In the genomic region with DNA sequence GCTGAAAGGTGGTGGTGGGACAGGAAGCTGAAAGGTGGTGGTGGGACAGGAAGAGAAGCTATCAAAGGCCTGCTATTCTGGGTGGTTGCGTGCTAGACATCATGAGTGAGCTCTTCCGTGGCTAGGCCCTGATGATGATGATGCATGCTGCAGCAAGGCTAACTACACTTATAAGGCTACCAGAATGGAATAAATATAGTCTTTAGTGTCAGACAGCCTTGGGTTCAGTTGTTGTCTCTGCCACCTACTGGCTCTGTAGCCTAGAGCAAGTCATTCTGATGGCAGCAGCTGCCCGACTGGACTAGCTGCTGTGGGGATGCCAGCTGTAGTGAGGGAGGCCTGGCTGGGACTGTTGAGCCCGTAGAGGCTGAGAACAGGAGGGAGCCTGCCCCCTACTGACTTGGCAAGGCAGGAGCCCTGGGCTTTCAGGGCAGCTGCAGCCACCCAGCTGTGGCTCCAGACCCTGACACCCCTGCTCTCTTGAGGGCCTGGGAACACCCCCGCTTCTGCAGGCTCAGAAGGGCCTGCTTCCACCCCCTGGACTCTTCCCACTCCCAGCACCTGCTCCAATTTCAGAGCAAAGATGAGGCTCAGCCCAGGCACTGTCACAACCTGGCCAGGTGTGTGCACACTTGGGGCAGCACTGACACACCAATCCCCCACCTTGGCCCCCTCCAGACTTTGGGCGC, we compare ENCODE assay signal across 8 cellular contexts. TPM values are rescaled to one million over a fixed set of nuclear protein-coding genes. Genes with fewer than 3 reads are reported as not detected.
A peak's percentile ranks its signal among the peaks of the same experiment; 100 is the strongest.
DNase-seq lines count a peak whose midpoint lies in the region; ATAC-seq lines count a peak whose summit lies in the region.

No MANE protein-coding gene starts in this region.

- H3K36me3 ChIP-seq in SJCRH30 (no peaks in the 10 kb centered on the region), HAP-1 (replicated peaks) (no peaks in the 10 kb centered on the region)

- H3K27ac Mint-ChIP-seq in activated naive CD8-positive, alpha-beta T cell treated with anti-CD3 and anti-CD28 coated beads, Interleukin-2, amount 10 ng/mL, durations not matched to agents 7 days and 5 days, result peak overlapping the region; percentile 91

- POLR2A ChIA-PET in activated naive CD8-positive, alpha-beta T cell treated with anti-CD3 and anti-CD28 coated beads, Interleukin-2, amount 10 ng/mL, durations not matched to agents 7 days and 5 days (lab: Charles Lee), result interaction anchor here (0.6 to 2.8 kb wide), 18 partner anchors 9 to 244 kb away, joined by 3 to 49 read pairs (median 4); a partner anchor contains a TSS

- H3K9me3 Mint-ChIP-seq in activated naive CD8-positive, alpha-beta T cell treated with anti-CD3 and anti-CD28 coated beads, Interleukin-2, amount 10 ng/mL, durations not matched to agents 7 days and 5 days, result peaks cover under 1% of the 10 kb centered on the region

- peak overlapping the region; percentile 18 for H3K4me3 Mint-ChIP-seq in activated naive CD8-positive, alpha-beta T cell treated with anti-CD3 and anti-CD28 coated beads, Interleukin-2, amount 10 ng/mL, durations not matched to agents 7 days and 5 days

- H3K9me3 ChIP-seq in SJCRH30 (replicated peaks) (no peaks in the 10 kb centered on the region), HAP-1 (no peaks in the 10 kb centered on the region)

- DNase-seq in SJCRH30 (peak; percentile 62 to 64), iPS-NIHi7 (ENCODE audit: extremely low spot score) (no peak), SKM-1 treated with dmso at 0.1 percent for 144 hours (lab: John Stamatoyannopoulos, UW; ENCODE audit: unreplicated experiment) (no peak), HAP-1 (ENCODE audit: low spot score in 2 of 2) (no peak)
- peak; percentile 67 for DNase-seq in activated naive CD8-positive, alpha-beta T cell treated with anti-CD3 and anti-CD28 coated beads, Interleukin-2, amount 10 ng/mL, durations not matched to agents 7 days and 5 days
- DNase-seq in stimulated activated CD8-positive, alpha-beta memory T cell treated with anti-CD3 and anti-CD28 coated beads, Interleukin-12 subunit alpha, Interleukin-12 subunit beta, amount 100 ng/mL, for 1 hour (ENCODE audit: low read depth), result peak; percentile 27

- in situ Hi-C loops in HAP-1 (cut with MboI; ENCODE audit: low sequenced_read_pairs), result no loop called here

- peak; percentile 80 for ATAC-seq in GM18502 (IDR thresholded peaks at IDR 0.05; ENCODE audit: poor library complexity, unreplicated experiment)
- peak; percentile 86 for ATAC-seq in HG02759 (IDR thresholded peaks at IDR 0.05; ENCODE audit: unreplicated experiment)
- ATAC-seq in activated naive CD8-positive, alpha-beta T cell treated with anti-CD3 and anti-CD28 coated beads, Interleukin-2, amount 10 ng/mL, durations not matched to agents 7 days and 5 days (ENCODE audit: low read depth), result peak; percentile 92

- peaks cover 80% of the 10 kb centered on the region for H3K36me3 Mint-ChIP-seq in activated naive CD8-positive, alpha-beta T cell treated with anti-CD3 and anti-CD28 coated beads, Interleukin-2, amount 10 ng/mL, durations not matched to agents 7 days and 5 days

- peaks cover 55% of the 10 kb centered on the region for H3K4me1 Mint-ChIP-seq in activated naive CD8-positive, alpha-beta T cell treated with anti-CD3 and anti-CD28 coated beads, Interleukin-2, amount 10 ng/mL, durations not matched to agents 7 days and 5 days

- H3K27me3 ChIP-seq in SJCRH30, result no peaks in the 10 kb centered on the region
- no peaks in the 10 kb centered on the region for H3K27me3 ChIP-seq in HAP-1 (ENCODE audit: low read depth)

- H3K27me3 Mint-ChIP-seq in activated naive CD8-positive, alpha-beta T cell treated with anti-CD3 and anti-CD28 coated beads, Interleukin-2, amount 10 ng/mL, durations not matched to agents 7 days and 5 days, result no peaks in the 10 kb centered on the region

- H3K27ac ChIP-seq in SJCRH30, result no peak overlapping the region

- no peak overlapping the region for H3K4me3 ChIP-seq in SJCRH30
- H3K4me3 ChIP-seq in HAP-1, result no peak overlapping the region

- peaks cover 16% of the 10 kb centered on the region for H3K4me1 ChIP-seq in SJCRH30
- no peaks in the 10 kb centered on the region for H3K4me1 ChIP-seq in HAP-1

RNA-seq across cellular contexts. Expression of a gene that starts 21.4 kb away (rescaled TPM):
- total RNA-seq in SJCRH30 (2014; rRNA removed; shearing (Covaris generic)), result not detected in 2 replicates
- total RNA-seq in activated naive CD8-positive, alpha-beta T cell treated with anti-CD3 and anti-CD28 coated beads, Interleukin-2, amount 10 ng/mL, durations not matched to agents 7 days and 5 days, result 1 to 10 TPM; 1.9 TPM

RNA-seq across cellular contexts. Expression of a gene that starts 57.9 kb away (rescaled TPM):
- total RNA-seq in SJCRH30 (2014; rRNA removed; shearing (Covaris generic)), result 3.0 and 3.3 TPM in 2 replicates
- 10 to 100 TPM; 15.3 TPM for total RNA-seq in activated naive CD8-positive, alpha-beta T cell treated with anti-CD3 and anti-CD28 coated beads, Interleukin-2, amount 10 ng/mL, durations not matched to agents 7 days and 5 days

Comparison
In these comparisons a context has a peak if more than half of its experiments do, and no peak if none do; other contexts are left out.
1. DNase-seq: peak in SJCRH30 (2 of 2), activated naive CD8-positive, alpha-beta T cell treated with anti-CD3 and anti-CD28 coated beads, Interleukin-2, amount 10 ng/mL, durations not matched to agents 7 days and 5 days (single experiment) and stimulated activated CD8-positive, alpha-beta memory T cell treated with anti-CD3 and anti-CD28 coated beads, Interleukin-12 subunit alpha, Interleukin-12 subunit beta, amount 100 ng/mL, for 1 hour (single experiment); none in iPS-NIHi7 (single experiment), SKM-1 treated with dmso at 0.1 percent for 144 hours (single experiment) and HAP-1 (0 of 2).
2. Peak in every context shown above with its lines, with median percentiles within 50 percentile points of each other: ATAC-seq.